Comparison of ENCODE assay signal across 8 cellular contexts in the genomic region with DNA sequence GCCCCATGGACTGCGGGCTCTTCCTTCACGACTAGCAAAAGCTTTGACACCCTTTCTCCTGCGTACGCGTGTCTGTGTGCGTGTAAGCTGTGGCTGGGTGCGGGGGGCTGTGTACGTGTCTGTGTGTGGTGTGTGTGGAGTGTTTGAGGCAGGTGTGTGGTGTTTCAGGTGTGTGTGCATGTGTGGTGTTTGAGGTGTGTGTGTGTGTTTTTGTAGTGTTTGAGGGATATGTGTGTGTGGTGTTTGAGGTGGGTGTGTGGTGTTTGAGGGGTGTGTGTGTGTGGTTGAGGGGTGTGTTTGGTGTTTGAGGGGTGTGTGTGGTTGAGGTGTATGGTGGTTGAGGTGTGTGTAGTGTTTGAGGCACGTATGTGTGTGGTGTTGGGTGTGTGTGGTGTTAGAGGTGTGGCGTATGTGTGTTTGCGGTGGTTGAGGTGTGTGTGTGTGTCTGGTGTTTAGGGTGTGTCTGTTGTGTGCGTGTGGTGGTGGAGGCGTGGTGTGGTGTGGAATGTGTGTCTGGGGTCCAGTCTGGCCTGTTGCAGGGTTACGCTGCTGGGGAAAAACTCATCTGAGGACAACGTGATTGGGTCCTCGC. TPM values are rescaled to one million over a fixed set of nuclear protein-coding genes. Genes with fewer than 3 reads are reported as not detected.
DNase-seq lines count a peak whose midpoint lies in the region; ATAC-seq and TF ChIP-seq lines count a peak whose summit lies in the region.

No MANE protein-coding gene starts in this region.

- ATAC-seq in activated naive CD8-positive, alpha-beta T cell treated with anti-CD3 and anti-CD28 coated beads, Interleukin-2, amount 50 U/mL, for 24 hours, result no peak
- ATAC-seq in left lung (peak; percentile 1), GM21737 (IDR thresholded peaks at IDR 0.05; ENCODE audit: unreplicated experiment) (no peak), HG02885 (IDR thresholded peaks at IDR 0.05; ENCODE audit: poor library complexity, unreplicated experiment) (no peak)

- H3K27ac Mint-ChIP-seq in activated T-cell treated with anti-CD3 and anti-CD28 coated beads, Interleukin-2, amount 50 U/mL, for 24 hours, result peak overlapping the region; percentile 86
- peak overlapping the region; percentile 67 for H3K27ac Mint-ChIP-seq in activated naive CD8-positive, alpha-beta T cell treated with anti-CD3 and anti-CD28 coated beads, Interleukin-2, amount 50 U/mL, for 24 hours

- H3K4me3 ChIP-seq in left lung, result peak overlapping the region; percentile 68 to 81
- H3K4me3 ChIP-seq in transverse colon, result peak overlapping the region; percentile 55 to 90 (median 73)

- TF ChIP-seq POLR2A in transverse colon (IDR thresholded peaks at IDR 0.05), result no peak

- H3K9me3 ChIP-seq in left lung (no peaks in the 10 kb centered on the region), transverse colon (no peaks in the 10 kb centered on the region)

- H3K36me3 ChIP-seq in left lung (peaks cover 0 to 18% of the 10 kb centered on the region in 2 donors), transverse colon (no peaks in the 10 kb centered on the region)

- in situ Hi-C loops in transverse colon (cut with MboI; ENCODE audit: low pct_ligation_motif_present in 1 of 4, low pct_unique_long_range_greater_than_20kb in 1 of 4, low sequenced_read_pairs in 3 of 4), result no loop called here

- H3K27ac ChIP-seq in left lung, result peak overlapping the region; percentile 56 to 85
- peak overlapping the region; percentile 81 to 89 (median 84) for H3K27ac ChIP-seq in transverse colon

- peaks cover 15% of the 10 kb centered on the region for H3K36me3 Mint-ChIP-seq in activated T-cell treated with anti-CD3 and anti-CD28 coated beads, Interleukin-2, amount 50 U/mL, for 24 hours (ENCODE audit: low read depth)
- H3K36me3 Mint-ChIP-seq in activated naive CD8-positive, alpha-beta T cell treated with anti-CD3 and anti-CD28 coated beads, Interleukin-2, amount 50 U/mL, for 24 hours (ENCODE audit: low read depth), result no peaks in the 10 kb centered on the region

- peaks cover 22% of the 10 kb centered on the region for H3K4me1 Mint-ChIP-seq in activated T-cell treated with anti-CD3 and anti-CD28 coated beads, Interleukin-2, amount 50 U/mL, for 24 hours (ENCODE audit: low read depth)
- H3K4me1 Mint-ChIP-seq in activated naive CD8-positive, alpha-beta T cell treated with anti-CD3 and anti-CD28 coated beads, Interleukin-2, amount 50 U/mL, for 24 hours, result peaks cover 21% of the 10 kb centered on the region

- no peaks in the 10 kb centered on the region for H3K9me3 Mint-ChIP-seq in activated T-cell treated with anti-CD3 and anti-CD28 coated beads, Interleukin-2, amount 50 U/mL, for 24 hours
- H3K9me3 Mint-ChIP-seq in activated naive CD8-positive, alpha-beta T cell treated with anti-CD3 and anti-CD28 coated beads, Interleukin-2, amount 50 U/mL, for 24 hours, result no peaks in the 10 kb centered on the region

- H3K4me1 ChIP-seq in left lung (peaks cover 0 to 26% of the 10 kb centered on the region in 2 donors), transverse colon (peaks cover 6 to 21% (median 16%) of the 10 kb centered on the region in 4 donors)

- peak overlapping the region; percentile 88 for H3K4me3 Mint-ChIP-seq in activated T-cell treated with anti-CD3 and anti-CD28 coated beads, Interleukin-2, amount 50 U/mL, for 24 hours
- H3K4me3 Mint-ChIP-seq in activated naive CD8-positive, alpha-beta T cell treated with anti-CD3 and anti-CD28 coated beads, Interleukin-2, amount 50 U/mL, for 24 hours, result peak overlapping the region; percentile 83

- H3K27me3 Mint-ChIP-seq in activated T-cell treated with anti-CD3 and anti-CD28 coated beads, Interleukin-2, amount 50 U/mL, for 24 hours, result no peaks in the 10 kb centered on the region
- H3K27me3 Mint-ChIP-seq in activated naive CD8-positive, alpha-beta T cell treated with anti-CD3 and anti-CD28 coated beads, Interleukin-2, amount 50 U/mL, for 24 hours, result no peaks in the 10 kb centered on the region

- TF ChIP-seq EP300 in transverse colon (IDR thresholded peaks at IDR 0.05; ENCODE audit: low read depth), result no peak

- intact Hi-C loops in left lung (cut with DNase I), result no loop called here
- intact Hi-C loops in transverse colon (cut with DNase I; ENCODE audit: low total_unique reads), result no loop called here

- TF ChIP-seq CTCF in left lung (IDR thresholded peaks at IDR 0.05), result no peak
- TF ChIP-seq CTCF in transverse colon (IDR thresholded peaks at IDR 0.05), result no peak

- 22 to 34% methylated on average over 7 to 15 of the region's 16 CpGs for WGBS in transverse colon (ENCODE audit: low coverage in 1 of 2), 2 donors

- DNase-seq in activated T-cell treated with anti-CD3 and anti-CD28 coated beads, Interleukin-2, amount 50 U/mL, for 24 hours, result no peak
- no peak for DNase-seq in activated T-cell treated with anti-CD3 and anti-CD28 coated beads, Interleukin-2, amount 50 U/mL, for 1 hour
- DNase-seq in activated naive CD8-positive, alpha-beta T cell treated with anti-CD3 and anti-CD28 coated beads, Interleukin-2, amount 50 U/mL, for 24 hours, result no peak
- DNase-seq in left lung (no peak), transverse colon (no peak), DMS 273 treated with DMSO at 0.1 percent for 48 hours (lab: John Stamatoyannopoulos, UW) (no peak)

- H3K27me3 ChIP-seq in left lung (no peaks in the 10 kb centered on the region), transverse colon (no peaks in the 10 kb centered on the region)

RNA-seq across cellular contexts. Expression of a gene that starts 0.7 kb away (rescaled TPM):
- 10 to 100 TPM; 46.3 to 58.0 TPM for total RNA-seq in left lung
- 100 to 1,000 TPM in 2 of 4 donors, 10 to 100 TPM in 2; 81.2 to 253 (median 99.1) TPM for total RNA-seq in transverse colon

RNA-seq across cellular contexts. Expression of a gene that starts 28.0 kb away (rescaled TPM):
- 1 to 10 TPM; 1.4 to 2.3 TPM for total RNA-seq in left lung
- total RNA-seq in transverse colon, result 1 to 10 TPM; 1.1 to 3.4 (median 1.8) TPM

RNA-seq across cellular contexts. Expression of a gene that starts 44.0 kb away (rescaled TPM):
- total RNA-seq in left lung (10 to 100 TPM; 25.1 to 42.9 TPM), transverse colon (10 to 100 TPM in 1 of 4 donors, 1 to 10 TPM in 3; 2.7 to 30.3 (median 6.3) TPM)

RNA-seq across cellular contexts. Expression of a gene that starts 46.0 kb away (rescaled TPM):
- 10 to 100 TPM; 67.4 to 75.9 TPM for total RNA-seq in left lung
- 100 to 1,000 TPM in 1 of 4 donors, 10 to 100 TPM in 3; 74.8 to 232 (median 86.1) TPM for total RNA-seq in transverse colon

RNA-seq across cellular contexts. Expression of a gene that starts 50.4 kb away (rescaled TPM):
- 10 to 100 TPM; 15.3 to 20.0 TPM for total RNA-seq in left lung
- 100 to 1,000 TPM in 1 of 4 donors, 10 to 100 TPM in 3; 34.2 to 111 (median 37.6) TPM for total RNA-seq in transverse colon
